Comparison of ENCODE assay signal across 29 cellular contexts in the genomic region with DNA sequence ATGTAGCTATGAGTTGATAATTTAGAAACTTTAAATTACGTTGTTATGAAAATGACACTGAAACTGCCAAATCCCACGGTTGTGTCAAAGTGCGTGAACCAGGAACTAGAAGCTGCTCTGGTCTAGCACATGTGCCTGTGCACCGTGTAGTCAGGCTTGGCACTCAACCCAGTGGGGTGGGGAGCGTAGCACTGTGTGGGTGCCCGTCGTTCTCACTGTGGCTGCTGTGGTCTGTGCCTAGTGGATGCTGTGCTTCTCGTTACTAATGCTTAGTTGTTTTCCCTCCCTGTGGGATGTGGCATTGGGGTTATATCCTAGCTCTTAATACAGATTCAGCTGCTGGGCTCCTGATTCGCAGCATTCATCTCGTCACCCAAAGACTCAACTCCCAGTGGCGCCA. TPM values are rescaled to one million over a fixed set of nuclear protein-coding genes. Genes with fewer than 3 reads are reported as not detected.
A peak's percentile ranks its signal among the peaks of the same experiment; 100 is the strongest.
DNase-seq lines count a peak whose midpoint lies in the region; ATAC-seq lines count a peak whose summit lies in the region.
"Had no signal": no experiment of that assay in that cellular context is flagged by ENCODE, and none has a peak within 500 bp of the region (broad histone marks: within the 10 kb centered on the region; RNA-seq: fewer than 3 reads in every experiment).

No MANE protein-coding gene starts in this region.

- DNase-seq in activated CD4-positive, alpha-beta T cell treated with anti-CD3 and anti-CD28 coated beads, Interleukin-2, amount 50 U/mL, for 48 hours = peak; percentile 37 to 52
- DNase-seq in activated CD4-positive, alpha-beta T cell treated with anti-CD3 and anti-CD28 coated beads, Interleukin-2, amount 10 ng/mL, durations not matched to agents 7 days and 5 days = no peak
- DNase-seq in Ammon's horn (ENCODE audit: low spot score) = peak; percentile 32
- peak in 1 of 3 experiments; percentile 2 for DNase-seq in effector memory CD8-positive, alpha-beta T cell
- peak; percentile 2 to 6 for DNase-seq in stimulated activated CD4-positive, alpha-beta T cell treated with anti-CD3 and anti-CD28 coated beads, Interleukin-2, amount 100 ng/mL, for 48 hours
- no peak for DNase-seq in substantia nigra (lab: John Stamatoyannopoulos, UW)
- no peak for DNase-seq in NCI-H69 (lab: John Stamatoyannopoulos, UW)
- DNase-seq: activated CD8-positive, alpha-beta memory T cell treated with anti-CD3 and anti-CD28 coated beads for 24 hours; activated effector memory CD4-positive, alpha-beta T cell treated with anti-CD3 and anti-CD28 coated beads, Interleukin-2, amount 50 U/mL, for 16 hours; amniotic stem cell; Caco-2; cortex of kidney; DMS79 treated with DMSO at 0.1 percent for 48 hours; KG1; left cardiac atrium; mesenchymal stem cell; NCI-H1694 treated with DMSO at 0.1 percent for 48 hours; NCI-H526; spleen; T-helper 17 cell had no signal

- H3K36me3 Mint-ChIP-seq in activated CD4-positive, alpha-beta T cell treated with anti-CD3 and anti-CD28 coated beads, Interleukin-2, amount 10 ng/mL, durations not matched to agents 7 days and 5 days (ENCODE audit: low read depth) = peaks cover 47% of the 10 kb centered on the region
- H3K36me3 Mint-ChIP-seq in effector memory CD8-positive, alpha-beta T cell (ENCODE audit: insufficient read depth) = peaks cover 74% of the 10 kb centered on the region

- H3K27ac Mint-ChIP-seq in activated CD4-positive, alpha-beta T cell treated with anti-CD3 and anti-CD28 coated beads, Interleukin-2, amount 10 ng/mL, durations not matched to agents 7 days and 5 days = no peak overlapping the region
- no peak overlapping the region for H3K27ac Mint-ChIP-seq in effector memory CD8-positive, alpha-beta T cell
- H3K27ac Mint-ChIP-seq: T-helper 17 cell, type B pancreatic cell had no signal

- POLR2A ChIA-PET in activated CD4-positive, alpha-beta T cell treated with anti-CD3 and anti-CD28 coated beads, Interleukin-2, amount 10 ng/mL, durations not matched to agents 7 days and 5 days (lab: Charles Lee) = no interaction called here

- CTCF ChIA-PET in activated CD4-positive, alpha-beta T cell treated with anti-CD3 and anti-CD28 coated beads, Interleukin-2, amount 10 ng/mL, durations not matched to agents 7 days and 5 days (lab: Charles Lee) = no interaction called here

- no peak overlapping the region for H3K27ac ChIP-seq in substantia nigra (ENCODE audit: low read depth, low read length, poor library complexity, severe bottlenecking)
- H3K27ac ChIP-seq: BLaER1, SJSA1, spleen had no signal

- peaks cover 15% of the 10 kb centered on the region for H3K4me1 Mint-ChIP-seq in activated CD4-positive, alpha-beta T cell treated with anti-CD3 and anti-CD28 coated beads, Interleukin-2, amount 10 ng/mL, durations not matched to agents 7 days and 5 days
- peaks cover 3 to 4% of the 10 kb centered on the region in 2 donors for H3K4me1 Mint-ChIP-seq in effector memory CD8-positive, alpha-beta T cell (ENCODE audit: low read depth in 2 of 2)

- peak; percentile 56 for ATAC-seq in effector memory CD8-positive, alpha-beta T cell (replicated peaks)
- no peak for ATAC-seq in HG02588 (IDR thresholded peaks at IDR 0.05; ENCODE audit: unreplicated experiment)
- ATAC-seq: GM12878, left cardiac atrium, T-helper 17 cell had no signal

- H3K9me3 Mint-ChIP-seq in activated CD4-positive, alpha-beta T cell treated with anti-CD3 and anti-CD28 coated beads, Interleukin-2, amount 10 ng/mL, durations not matched to agents 7 days and 5 days = no peaks in the 10 kb centered on the region
- no peaks in the 10 kb centered on the region for H3K9me3 Mint-ChIP-seq in effector memory CD8-positive, alpha-beta T cell
- H3K9me3 Mint-ChIP-seq: type B pancreatic cell had no signal

- H3K27me3 Mint-ChIP-seq in activated CD4-positive, alpha-beta T cell treated with anti-CD3 and anti-CD28 coated beads, Interleukin-2, amount 10 ng/mL, durations not matched to agents 7 days and 5 days = no peaks in the 10 kb centered on the region
- no peaks in the 10 kb centered on the region for H3K27me3 Mint-ChIP-seq in effector memory CD8-positive, alpha-beta T cell
- H3K27me3 Mint-ChIP-seq: T-helper 17 cell, type B pancreatic cell had no signal

- no peak overlapping the region for H3K4me3 Mint-ChIP-seq in activated CD4-positive, alpha-beta T cell treated with anti-CD3 and anti-CD28 coated beads, Interleukin-2, amount 10 ng/mL, durations not matched to agents 7 days and 5 days
- no peak overlapping the region for H3K4me3 Mint-ChIP-seq in effector memory CD8-positive, alpha-beta T cell
- H3K4me3 Mint-ChIP-seq: T-helper 17 cell, type B pancreatic cell had no signal

RNA-seq across cellular contexts. Expression of a gene that starts 46.2 kb away (rescaled TPM):
- total RNA-seq in activated CD4-positive, alpha-beta T cell treated with anti-CD3 and anti-CD28 coated beads, Interleukin-2, amount 10 ng/mL, durations not matched to agents 7 days and 5 days = not detected
- total RNA-seq: bronchial epithelial cell, Caco-2, GM12878, HT-29, left cardiac atrium, omental fat pad, renal cortical epithelial cell, SJSA1, spleen, T-helper 17 cell had no signal

Comparison
In these comparisons a context has a peak if more than half of its experiments do, and no peak if none do; other contexts are left out.
1. DNase-seq: peak in activated CD4-positive, alpha-beta T cell treated with anti-CD3 and anti-CD28 coated beads, Interleukin-2, amount 50 U/mL, for 48 hours (2 of 2), Ammon's horn (single experiment) and stimulated activated CD4-positive, alpha-beta T cell treated with anti-CD3 and anti-CD28 coated beads, Interleukin-2, amount 100 ng/mL, for 48 hours (2 of 2); none in activated CD4-positive, alpha-beta T cell treated with anti-CD3 and anti-CD28 coated beads, Interleukin-2, amount 10 ng/mL, durations not matched to agents 7 days and 5 days (single experiment), substantia nigra (0 of 49) and NCI-H69 (single experiment).